Comparison of ENCODE assay signal across 12 cellular contexts in genomic region chr10:98424308-98425254, GRCh38.
"Had no signal": no experiment of that assay in that cellular context is flagged by ENCODE, and none has a peak within 500 bp of the region (broad histone marks: within the 10 kb centered on the region; RNA-seq: fewer than 3 reads in every experiment).

No MANE protein-coding gene starts in this region.

- H3K27ac ChIP-seq: dorsolateral prefrontal cortex, pancreas, spleen, thyroid gland had no signal

- DNase-seq: activated CD4-positive, alpha-beta T cell treated with anti-CD3 and anti-CD28 coated beads, Interleukin-2, amount 10 ng/mL, durations not matched to agents 24 days and 14 days; activated gamma-delta T cell treated with Interleukin-2 at 50 U/mL for 16 hours; activated naive CD8-positive, alpha-beta T cell treated with anti-CD3 and anti-CD28 coated beads for 36 hours; activated T-cell treated with anti-CD3 and anti-CD28 coated beads for 4 hours; amniotic stem cell; kidney; left ventricle myocardium superior; spleen; stimulated activated CD4-positive, alpha-beta T cell treated with anti-CD3 and anti-CD28 coated beads, Interleukin-4, amount 100 ng/mL, for 4 hours; thyroid gland had no signal

- H3K9me3 ChIP-seq: pancreas, spleen, thyroid gland had no signal

- H3K4me1 ChIP-seq: pancreas, spleen, thyroid gland had no signal

- H3K27me3 ChIP-seq: dorsolateral prefrontal cortex, pancreas, spleen, thyroid gland had no signal

- H3K4me3 ChIP-seq: dorsolateral prefrontal cortex, pancreas, spleen, thyroid gland had no signal
